32 cellular contexts compared by ENCODE assay signal in genomic region chr1:169776440-169776839, GRCh38. TPM values are rescaled to one million over a fixed set of nuclear protein-coding genes. Genes with fewer than 3 reads are reported as not detected.
"Had no signal": no experiment of that assay in that cellular context is flagged by ENCODE, and none has a peak within 500 bp of the region (broad histone marks: within the 10 kb centered on the region; RNA-seq: fewer than 3 reads in every experiment).

No MANE protein-coding gene starts in this region.

- FAIRE-seq: colon had no signal

- H3K4me3 ChIP-seq: adrenal gland, body of pancreas, esophagus muscularis mucosa, gastrocnemius medialis, heart left ventricle had no signal

- H3K36me3 Mint-ChIP-seq: activated naive CD8-positive, alpha-beta T cell treated with anti-CD3 and anti-CD28 coated beads for 36 hours had no signal

- H3K27ac Mint-ChIP-seq: activated CD4-positive, alpha-beta memory T cell treated with anti-CD3 and anti-CD28 coated beads, Interleukin-2, amount 10 ng/mL, durations not matched to agents 7 days and 5 days; activated CD4-positive, alpha-beta T cell treated with anti-CD3 and anti-CD28 coated beads, Interleukin-2, amount 10 ng/mL, durations not matched to agents 7 days and 5 days; activated naive CD8-positive, alpha-beta T cell treated with anti-CD3 and anti-CD28 coated beads for 36 hours; activated naive CD8-positive, alpha-beta T cell treated with anti-CD3 and anti-CD28 coated beads, Interleukin-2, amount 50 U/mL, for 24 hours; activated T-cell treated with anti-CD3 and anti-CD28 coated beads, Interleukin-2, amount 50 U/mL, for 24 hours; activated T-cell treated with anti-CD3 and anti-CD28 coated beads, Interleukin-2, amount 50 U/mL, for 72 hours; effector memory CD8-positive, alpha-beta T cell had no signal

- H3K9me3 ChIP-seq: adrenal gland, body of pancreas, esophagus muscularis mucosa, gastrocnemius medialis, heart left ventricle had no signal

- H3K4me1 Mint-ChIP-seq: activated CD4-positive, alpha-beta memory T cell treated with anti-CD3 and anti-CD28 coated beads, Interleukin-2, amount 10 ng/mL, durations not matched to agents 7 days and 5 days; activated CD4-positive, alpha-beta T cell treated with anti-CD3 and anti-CD28 coated beads, Interleukin-2, amount 10 ng/mL, durations not matched to agents 7 days and 5 days; activated naive CD8-positive, alpha-beta T cell treated with anti-CD3 and anti-CD28 coated beads for 36 hours; activated naive CD8-positive, alpha-beta T cell treated with anti-CD3 and anti-CD28 coated beads, Interleukin-2, amount 50 U/mL, for 24 hours had no signal

- ATAC-seq: activated naive CD8-positive, alpha-beta T cell treated with anti-CD3 and anti-CD28 coated beads, Interleukin-2, amount 50 U/mL, for 24 hours; activated T-cell treated with anti-CD3 and anti-CD28 coated beads, Interleukin-2, amount 50 U/mL, for 72 hours; body of pancreas; effector memory CD8-positive, alpha-beta T cell; foreskin keratinocyte; gastrocnemius medialis; heart left ventricle had no signal

- DNase-seq: activated CD4-positive, alpha-beta memory T cell treated with anti-CD3 and anti-CD28 coated beads, Interleukin-2, amount 10 ng/mL, durations not matched to agents 7 days and 5 days; activated CD4-positive, alpha-beta T cell treated with anti-CD3 and anti-CD28 coated beads for 1 hour; activated CD4-positive, alpha-beta T cell treated with anti-CD3 and anti-CD28 coated beads for 4 hours; activated CD4-positive, alpha-beta T cell treated with anti-CD3 and anti-CD28 coated beads, Interleukin-2, amount 10 ng/mL, durations not matched to agents 7 days and 5 days; activated CD4-positive, alpha-beta T cell treated with anti-CD3 and anti-CD28 coated beads, Interleukin-2, amount 50 U/mL, for 4 hours; activated CD8-positive, alpha-beta memory T cell treated with anti-CD3 and anti-CD28 coated beads, Interleukin-2, amount 50 U/mL, for 48 hours; activated gamma-delta T cell; activated naive CD4-positive, alpha-beta T cell treated with anti-CD3 and anti-CD28 coated beads, Interleukin-2, amount 50 U/mL, for 16 hours; activated naive CD4-positive, alpha-beta T cell treated with Interleukin-2 at 50 U/mL for 16 hours; activated naive CD8-positive, alpha-beta T cell treated with anti-CD3 and anti-CD28 coated beads for 36 hours; activated naive CD8-positive, alpha-beta T cell treated with anti-CD3 and anti-CD28 coated beads, Interleukin-2, amount 50 U/mL, for 24 hours; activated T-cell treated with anti-CD3 and anti-CD28 coated beads for 4 hours; activated T-cell treated with anti-CD3 and anti-CD28 coated beads, Interleukin-2, amount 50 U/mL, for 24 hours; activated T-cell treated with anti-CD3 and anti-CD28 coated beads, Interleukin-2, amount 50 U/mL, for 72 hours; adrenal gland; amygdala; aorta; body of pancreas; caudate nucleus; cortex of kidney; dermis blood vessel endothelial cell; effector CD4-positive, alpha-beta T cell; effector memory CD8-positive, alpha-beta T cell; erythroblast; foreskin keratinocyte; gastrocnemius medialis; glutamatergic neuron; heart left ventricle; T-helper 2 cell had no signal

- H3K27me3 Mint-ChIP-seq: activated CD4-positive, alpha-beta T cell treated with anti-CD3 and anti-CD28 coated beads, Interleukin-2, amount 10 ng/mL, durations not matched to agents 7 days and 5 days; activated naive CD8-positive, alpha-beta T cell treated with anti-CD3 and anti-CD28 coated beads for 36 hours; activated naive CD8-positive, alpha-beta T cell treated with anti-CD3 and anti-CD28 coated beads, Interleukin-2, amount 50 U/mL, for 24 hours; activated T-cell treated with anti-CD3 and anti-CD28 coated beads, Interleukin-2, amount 50 U/mL, for 24 hours; effector memory CD8-positive, alpha-beta T cell had no signal

- H3K36me3 ChIP-seq: adrenal gland, esophagus muscularis mucosa, gastrocnemius medialis, heart left ventricle had no signal

- H3K4me3 Mint-ChIP-seq: activated CD4-positive, alpha-beta memory T cell treated with anti-CD3 and anti-CD28 coated beads, Interleukin-2, amount 10 ng/mL, durations not matched to agents 7 days and 5 days; activated CD4-positive, alpha-beta T cell treated with anti-CD3 and anti-CD28 coated beads, Interleukin-2, amount 10 ng/mL, durations not matched to agents 7 days and 5 days; activated naive CD8-positive, alpha-beta T cell treated with anti-CD3 and anti-CD28 coated beads for 36 hours; activated naive CD8-positive, alpha-beta T cell treated with anti-CD3 and anti-CD28 coated beads, Interleukin-2, amount 50 U/mL, for 24 hours; activated T-cell treated with anti-CD3 and anti-CD28 coated beads, Interleukin-2, amount 50 U/mL, for 24 hours; activated T-cell treated with anti-CD3 and anti-CD28 coated beads, Interleukin-2, amount 50 U/mL, for 72 hours; effector memory CD8-positive, alpha-beta T cell had no signal

- H3K9me3 Mint-ChIP-seq: activated CD4-positive, alpha-beta memory T cell treated with anti-CD3 and anti-CD28 coated beads, Interleukin-2, amount 10 ng/mL, durations not matched to agents 7 days and 5 days; activated naive CD8-positive, alpha-beta T cell treated with anti-CD3 and anti-CD28 coated beads for 36 hours; activated naive CD8-positive, alpha-beta T cell treated with anti-CD3 and anti-CD28 coated beads, Interleukin-2, amount 50 U/mL, for 24 hours; activated T-cell treated with anti-CD3 and anti-CD28 coated beads, Interleukin-2, amount 50 U/mL, for 24 hours; activated T-cell treated with anti-CD3 and anti-CD28 coated beads, Interleukin-2, amount 50 U/mL, for 72 hours; effector memory CD8-positive, alpha-beta T cell had no signal

- H3K27ac ChIP-seq: adrenal gland, body of pancreas, esophagus muscularis mucosa, foreskin keratinocyte, gastrocnemius medialis, heart left ventricle had no signal

RNA-seq across cellular contexts. Expression of gene SELE, which starts 42.6 kb away (rescaled TPM):
- total RNA-seq: activated CD4-positive, alpha-beta memory T cell treated with anti-CD3 and anti-CD28 coated beads, Interleukin-2, amount 10 ng/mL, durations not matched to agents 7 days and 5 days; activated CD4-positive, alpha-beta T cell treated with anti-CD3 and anti-CD28 coated beads, Interleukin-2, amount 10 ng/mL, durations not matched to agents 7 days and 5 days; activated naive CD8-positive, alpha-beta T cell treated with anti-CD3 and anti-CD28 coated beads for 36 hours; activated T-cell treated with anti-CD3 and anti-CD28 coated beads, Interleukin-2, amount 50 U/mL, for 72 hours; chondrocyte; foreskin keratinocyte had no signal
